17 cellular contexts compared by ENCODE assay signal in the genomic region with DNA sequence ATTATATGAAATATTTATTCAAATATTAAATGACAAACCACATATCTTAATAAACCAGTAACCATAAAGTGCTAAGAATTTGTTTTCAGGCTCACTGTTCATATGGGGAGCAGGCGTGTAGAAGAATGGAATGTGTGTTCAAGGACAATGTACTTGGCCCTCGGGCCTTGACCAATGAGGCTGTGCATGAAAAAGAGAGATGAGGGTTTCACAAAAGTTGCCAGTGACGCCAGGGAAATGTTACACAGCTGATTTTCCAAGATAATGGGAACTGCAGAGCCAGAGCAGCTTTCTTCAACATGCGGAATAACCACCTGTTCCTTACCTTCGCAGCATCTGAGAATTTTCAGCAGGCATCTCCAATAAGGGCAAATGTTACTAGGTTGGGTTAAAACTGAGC. TPM values are rescaled to one million over a fixed set of nuclear protein-coding genes. Genes with fewer than 3 reads are reported as not detected.
DNase-seq lines count a peak whose midpoint lies in the region; ATAC-seq and TF ChIP-seq lines count a peak whose summit lies in the region.
"Had no signal": no experiment of that assay in that cellular context is flagged by ENCODE, and none has a peak within 500 bp of the region (broad histone marks: within the 10 kb centered on the region; RNA-seq: fewer than 3 reads in every experiment).

No MANE protein-coding gene starts in this region.

- TF ChIP-seq CTCF in neural crest cell (conservative IDR thresholded peaks at IDR 0.05): no peak

- ATAC-seq in activated naive CD8-positive, alpha-beta T cell treated with anti-CD3 and anti-CD28 coated beads, Interleukin-2, amount 50 U/mL, for 24 hours: no peak
- no peak for ATAC-seq in GM19463 (IDR thresholded peaks at IDR 0.05; ENCODE audit: unreplicated experiment)
- ATAC-seq: HCT116, natural killer cell had no signal

- H3K27me3 Mint-ChIP-seq in activated CD4-positive, alpha-beta T cell treated with anti-CD3 and anti-CD28 coated beads, Interleukin-2, amount 10 ng/mL, durations not matched to agents 24 days and 14 days: no peaks in the 10 kb centered on the region
- H3K27me3 Mint-ChIP-seq in IgD-negative memory B cell: no peaks in the 10 kb centered on the region
- H3K27me3 Mint-ChIP-seq in activated naive CD8-positive, alpha-beta T cell treated with anti-CD3 and anti-CD28 coated beads, Interleukin-2, amount 50 U/mL, for 24 hours: peaks cover 3% of the 10 kb centered on the region
- H3K27me3 Mint-ChIP-seq in neural crest cell (ENCODE audit: low read depth): peaks cover 5% of the 10 kb centered on the region

- peaks cover 82% of the 10 kb centered on the region for H3K36me3 Mint-ChIP-seq in activated CD4-positive, alpha-beta T cell treated with anti-CD3 and anti-CD28 coated beads, Interleukin-2, amount 10 ng/mL, durations not matched to agents 24 days and 14 days (ENCODE audit: low read depth)
- H3K36me3 Mint-ChIP-seq in IgD-negative memory B cell: peaks cover 12% of the 10 kb centered on the region
- peaks cover 85% of the 10 kb centered on the region for H3K36me3 Mint-ChIP-seq in activated naive CD8-positive, alpha-beta T cell treated with anti-CD3 and anti-CD28 coated beads, Interleukin-2, amount 50 U/mL, for 24 hours (ENCODE audit: low read depth)
- peaks cover 57% of the 10 kb centered on the region for H3K36me3 Mint-ChIP-seq in neural crest cell (ENCODE audit: low read depth)

- intact Hi-C loops in activated CD4-positive, alpha-beta T cell treated with anti-CD3 and anti-CD28 coated beads, Interleukin-2, amount 10 ng/mL, durations not matched to agents 24 days and 14 days (cut with micrococcal nuclease): no loop called here

- H3K9me3 Mint-ChIP-seq in activated CD4-positive, alpha-beta T cell treated with anti-CD3 and anti-CD28 coated beads, Interleukin-2, amount 10 ng/mL, durations not matched to agents 24 days and 14 days: no peaks in the 10 kb centered on the region
- H3K9me3 Mint-ChIP-seq in IgD-negative memory B cell (no peaks in the 10 kb centered on the region), neural crest cell (no peaks in the 10 kb centered on the region)
- H3K9me3 Mint-ChIP-seq in activated naive CD8-positive, alpha-beta T cell treated with anti-CD3 and anti-CD28 coated beads, Interleukin-2, amount 50 U/mL, for 24 hours: no peaks in the 10 kb centered on the region
- H3K9me3 Mint-ChIP-seq: natural killer cell had no signal

- H3K27ac Mint-ChIP-seq in activated CD4-positive, alpha-beta T cell treated with anti-CD3 and anti-CD28 coated beads, Interleukin-2, amount 10 ng/mL, durations not matched to agents 24 days and 14 days: no peak overlapping the region
- H3K27ac Mint-ChIP-seq in IgD-negative memory B cell (peak overlapping the region in 1 of 3 donors; percentile 98), neural crest cell (ENCODE audit: unreplicated experiment) (no peak overlapping the region)
- H3K27ac Mint-ChIP-seq in activated naive CD8-positive, alpha-beta T cell treated with anti-CD3 and anti-CD28 coated beads, Interleukin-2, amount 50 U/mL, for 24 hours: peak overlapping the region; percentile 23
- H3K27ac Mint-ChIP-seq: natural killer cell had no signal

- no peak for DNase-seq in activated CD4-positive, alpha-beta T cell treated with anti-CD3 and anti-CD28 coated beads, Interleukin-2, amount 10 ng/mL, durations not matched to agents 24 days and 14 days
- no peak for DNase-seq in activated CD4-positive, alpha-beta T cell treated with anti-CD3 and anti-CD28 coated beads for 48 hours
- no peak for DNase-seq in activated naive CD8-positive, alpha-beta T cell treated with anti-CD3 and anti-CD28 coated beads, Interleukin-2, amount 50 U/mL, for 24 hours
- DNase-seq in neural crest cell (ENCODE audit: low read depth, low spot score): no peak
- no peak for DNase-seq in GF-D8 (lab: John Stamatoyannopoulos, UW)
- DNase-seq in HCEC 1CT: no peak
- DNase-seq: 8988T; activated CD8-positive, alpha-beta memory T cell treated with anti-CD3 and anti-CD28 coated beads for 24 hours; dermis blood vessel endothelial cell; DND-41; natural killer cell; NCI-H1436 treated with DMSO at 0.1 percent for 48 hours; stimulated activated naive CD4-positive, alpha-beta T cell treated with Interleukin-2 at 50 U/mL for 16 hours had no signal

- H3K4me3 Mint-ChIP-seq in activated CD4-positive, alpha-beta T cell treated with anti-CD3 and anti-CD28 coated beads, Interleukin-2, amount 10 ng/mL, durations not matched to agents 24 days and 14 days: peak overlapping the region; percentile 26
- peak overlapping the region; percentile 25 to 95 (median 70) for H3K4me3 Mint-ChIP-seq in IgD-negative memory B cell
- H3K4me3 Mint-ChIP-seq in activated naive CD8-positive, alpha-beta T cell treated with anti-CD3 and anti-CD28 coated beads, Interleukin-2, amount 50 U/mL, for 24 hours: peak overlapping the region; percentile 92
- H3K4me3 Mint-ChIP-seq in neural crest cell: peak overlapping the region; percentile 98
- H3K4me3 Mint-ChIP-seq: natural killer cell had no signal

- peaks cover 64% of the 10 kb centered on the region for H3K4me1 Mint-ChIP-seq in activated CD4-positive, alpha-beta T cell treated with anti-CD3 and anti-CD28 coated beads, Interleukin-2, amount 10 ng/mL, durations not matched to agents 24 days and 14 days
- H3K4me1 Mint-ChIP-seq in IgD-negative memory B cell: peaks cover 45 to 67% (median 54%) of the 10 kb centered on the region in 3 donors
- H3K4me1 Mint-ChIP-seq in activated naive CD8-positive, alpha-beta T cell treated with anti-CD3 and anti-CD28 coated beads, Interleukin-2, amount 50 U/mL, for 24 hours: peaks cover 87% of the 10 kb centered on the region
- H3K4me1 Mint-ChIP-seq in neural crest cell: peaks cover 63% of the 10 kb centered on the region

RNA-seq across cellular contexts. Expression of gene SF1, which starts 4.2 kb away (rescaled TPM):
- 522 and 525 TPM in 2 replicates for total RNA-seq in activated CD4-positive, alpha-beta T cell treated with anti-CD3 and anti-CD28 coated beads, Interleukin-2, amount 10 ng/mL, durations not matched to agents 24 days and 14 days
- polyA plus RNA-seq in IgD-negative memory B cell: 170 TPM
- total RNA-seq in neural crest cell: 578 and 592 TPM in 2 replicates

RNA-seq across cellular contexts. Expression of gene PYGM, which starts 14.4 kb away (rescaled TPM):
- total RNA-seq in activated CD4-positive, alpha-beta T cell treated with anti-CD3 and anti-CD28 coated beads, Interleukin-2, amount 10 ng/mL, durations not matched to agents 24 days and 14 days: 2.4 and 3.1 TPM in 2 replicates
- 2.0 TPM for polyA plus RNA-seq in IgD-negative memory B cell
- 1.2 TPM in 2 replicates for total RNA-seq in neural crest cell
- total RNA-seq: RPMI7951 had no signal

RNA-seq across cellular contexts. Expression of gene MAP4K2, which starts 28.9 kb away (rescaled TPM):
- 63.5 and 67.3 TPM in 2 replicates for total RNA-seq in activated CD4-positive, alpha-beta T cell treated with anti-CD3 and anti-CD28 coated beads, Interleukin-2, amount 10 ng/mL, durations not matched to agents 24 days and 14 days
- polyA plus RNA-seq in IgD-negative memory B cell: 68.1 TPM
- 13.1 and 14.6 TPM in 2 replicates for total RNA-seq in neural crest cell

RNA-seq across cellular contexts. Expression of gene RASGRP2, which starts 30.2 kb away (rescaled TPM):
- 13.4 and 14.5 TPM in 2 replicates for total RNA-seq in activated CD4-positive, alpha-beta T cell treated with anti-CD3 and anti-CD28 coated beads, Interleukin-2, amount 10 ng/mL, durations not matched to agents 24 days and 14 days
- 350 TPM for polyA plus RNA-seq in IgD-negative memory B cell
- total RNA-seq in neural crest cell: 0.93 and 1.5 TPM in 2 replicates
- total RNA-seq: RPMI7951 had no signal

RNA-seq across cellular contexts. Expression of gene MEN1, which starts 36.2 kb away (rescaled TPM):
- total RNA-seq in activated CD4-positive, alpha-beta T cell treated with anti-CD3 and anti-CD28 coated beads, Interleukin-2, amount 10 ng/mL, durations not matched to agents 24 days and 14 days: 36.7 and 39.1 TPM in 2 replicates
- 36.4 TPM for polyA plus RNA-seq in IgD-negative memory B cell
- total RNA-seq in neural crest cell: 54.8 and 57.9 TPM in 2 replicates

Comparison
In these comparisons a context has a peak if more than half of its experiments do, and no peak if none do; other contexts are left out.
1. H3K4me3 Mint-ChIP-seq: peak in every context shown above with its lines; median percentile 98 in neural crest cell; 92 in activated naive CD8-positive, alpha-beta T cell treated with anti-CD3 and anti-CD28 coated beads, Interleukin-2, amount 50 U/mL, for 24 hours; 70 in IgD-negative memory B cell; 26 in activated CD4-positive, alpha-beta T cell treated with anti-CD3 and anti-CD28 coated beads, Interleukin-2, amount 10 ng/mL, durations not matched to agents 24 days and 14 days.